8 cellular contexts compared by ENCODE assay signal in the genomic region with DNA sequence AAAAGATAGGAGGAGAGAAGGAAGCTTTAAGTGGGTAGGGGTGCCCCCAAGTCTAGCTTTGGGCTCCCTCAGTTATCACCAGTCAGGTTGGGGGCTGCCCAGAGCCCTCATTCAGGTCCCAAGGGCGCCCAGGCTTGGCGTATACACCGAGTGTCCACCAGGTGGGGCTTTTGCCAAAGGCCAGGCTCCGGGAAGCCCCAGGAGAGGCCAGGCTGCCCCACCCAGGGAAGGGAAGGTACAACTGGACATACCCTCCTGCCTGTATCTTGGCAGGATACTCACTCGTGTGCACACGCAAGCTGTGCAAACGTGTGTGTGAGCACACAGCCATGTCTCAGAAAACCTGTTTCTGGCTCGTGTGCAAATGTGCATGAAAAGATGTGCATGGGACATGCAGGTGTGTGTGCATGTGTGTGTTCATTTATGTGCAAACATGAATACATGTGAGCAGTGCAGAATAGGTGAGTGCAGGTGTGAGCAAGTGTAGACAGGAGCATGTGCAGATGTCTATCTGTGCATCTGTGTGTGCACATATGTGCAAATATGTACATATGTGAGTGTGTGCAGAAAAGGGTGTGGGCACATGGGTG. TPM values are rescaled to one million over a fixed set of nuclear protein-coding genes. Genes with fewer than 3 reads are reported as not detected.
DNase-seq lines count a peak whose midpoint lies in the region; TF ChIP-seq lines count a peak whose summit lies in the region.

No MANE protein-coding gene starts in this region.

- no peak overlapping the region for H3K27ac Mint-ChIP-seq in activated T-helper 2 cell treated with anti-CD3 and anti-CD28 coated beads, Interferon-gamma antibody, Interleukin-2, Interleukin-4, amounts not matched to agents 10 μg/mL and 5 μg/mL and 100 μg/mL, durations not matched to agents 14 hours and 24 hours and 36 hours

- H3K4me3 Mint-ChIP-seq in activated T-helper 2 cell treated with anti-CD3 and anti-CD28 coated beads, Interferon-gamma antibody, Interleukin-2, Interleukin-4, amounts not matched to agents 10 μg/mL and 5 μg/mL and 100 μg/mL, durations not matched to agents 14 hours and 24 hours and 36 hours (ENCODE audit: low read depth), result no peak overlapping the region

- H3K27me3 Mint-ChIP-seq in activated T-helper 2 cell treated with anti-CD3 and anti-CD28 coated beads, Interferon-gamma antibody, Interleukin-2, Interleukin-4, amounts not matched to agents 10 μg/mL and 5 μg/mL and 100 μg/mL, durations not matched to agents 14 hours and 24 hours and 36 hours (ENCODE audit: low read depth), result peaks cover 16% of the 10 kb centered on the region

- no peaks in the 10 kb centered on the region for H3K9me3 Mint-ChIP-seq in activated T-helper 2 cell treated with anti-CD3 and anti-CD28 coated beads, Interferon-gamma antibody, Interleukin-2, Interleukin-4, amounts not matched to agents 10 μg/mL and 5 μg/mL and 100 μg/mL, durations not matched to agents 14 hours and 24 hours and 36 hours

- DNase-seq in AG10803 (ENCODE audit: low read depth) (peak; percentile 3), GM19238 (ENCODE audit: insufficient read length, low spot score) (peak; percentile 60), NOMO-1 treated with DMSO at 0.1 percent for 48 hours (lab: John Stamatoyannopoulos, UW; ENCODE audit: unreplicated experiment) (peak; percentile 52), germinal center (ENCODE audit: low spot score) (peak; percentile 58), retinal pigment epithelial cell (ENCODE audit: low read depth) (no peak), DMS79 (lab: John Stamatoyannopoulos, UW) (no peak)
- peak; percentile 69 to 72 for DNase-seq in activated T-cell treated with anti-CD3 and anti-CD28 coated beads, Interleukin-2, amount 50 U/mL, for 48 hours
- DNase-seq in activated T-helper 2 cell treated with anti-CD3 and anti-CD28 coated beads, Interferon-gamma antibody, Interleukin-2, Interleukin-4, amounts not matched to agents 10 μg/mL and 5 μg/mL and 100 μg/mL, durations not matched to agents 14 hours and 24 hours and 36 hours (ENCODE audit: low spot score), result no peak

- intact Hi-C loops in activated T-helper 2 cell treated with anti-CD3 and anti-CD28 coated beads, Interferon-gamma antibody, Interleukin-2, Interleukin-4, amounts not matched to agents 10 μg/mL and 5 μg/mL and 100 μg/mL, durations not matched to agents 14 hours and 24 hours and 36 hours (cut with micrococcal nuclease), result loop anchor here (5.0 to 10.0 kb wide), 2 partner anchors 243 to 291 kb away; no protein-coding TSS in a partner anchor

- H3K4me3 ChIP-seq in AG10803 (ENCODE audit: low read length) (no peak overlapping the region), retinal pigment epithelial cell (ENCODE audit: low read length) (no peak overlapping the region)

- H3K36me3 Mint-ChIP-seq in activated T-helper 2 cell treated with anti-CD3 and anti-CD28 coated beads, Interferon-gamma antibody, Interleukin-2, Interleukin-4, amounts not matched to agents 10 μg/mL and 5 μg/mL and 100 μg/mL, durations not matched to agents 14 hours and 24 hours and 36 hours (ENCODE audit: low read depth), result no peaks in the 10 kb centered on the region

- TF ChIP-seq CTCF in AG10803 (conservative IDR thresholded peaks at IDR 0.05; ENCODE audit: low read length) (peak; percentile 54), retinal pigment epithelial cell (conservative IDR thresholded peaks at IDR 0.05; ENCODE audit: low read depth, low read length) (peak; percentile 87)

- H3K4me1 Mint-ChIP-seq in activated T-helper 2 cell treated with anti-CD3 and anti-CD28 coated beads, Interferon-gamma antibody, Interleukin-2, Interleukin-4, amounts not matched to agents 10 μg/mL and 5 μg/mL and 100 μg/mL, durations not matched to agents 14 hours and 24 hours and 36 hours (ENCODE audit: low read depth), result peaks cover 3% of the 10 kb centered on the region

RNA-seq across cellular contexts. Expression of a gene that starts 9.7 kb away (rescaled TPM):
- total RNA-seq in activated T-helper 2 cell treated with anti-CD3 and anti-CD28 coated beads, Interferon-gamma antibody, Interleukin-2, Interleukin-4, amounts not matched to agents 10 μg/mL and 5 μg/mL and 100 μg/mL, durations not matched to agents 14 hours and 24 hours and 36 hours, result not detected in 2 replicates

Comparison
In these comparisons a context has a peak if more than half of its experiments do, and no peak if none do; other contexts are left out.
1. DNase-seq: peak in AG10803 (single experiment), GM19238 (single experiment), NOMO-1 treated with DMSO at 0.1 percent for 48 hours (single experiment), activated T-cell treated with anti-CD3 and anti-CD28 coated beads, Interleukin-2, amount 50 U/mL, for 48 hours (2 of 2) and germinal center (single experiment); none in retinal pigment epithelial cell (single experiment), DMS79 (single experiment) and activated T-helper 2 cell treated with anti-CD3 and anti-CD28 coated beads, Interferon-gamma antibody, Interleukin-2, Interleukin-4, amounts not matched to agents 10 μg/mL and 5 μg/mL and 100 μg/mL, durations not matched to agents 14 hours and 24 hours and 36 hours (single experiment).